In genomic region chr14:61355892-61356325, GRCh38 we compare ENCODE assay signal across 8 cellular contexts. TPM values are rescaled to one million over a fixed set of nuclear protein-coding genes. Genes with fewer than 3 reads are reported as not detected.
A peak's percentile ranks its signal among the peaks of the same experiment; 100 is the strongest.
DNase-seq lines count a peak whose midpoint lies in the region; ATAC-seq, FAIRE-seq and TF ChIP-seq lines count a peak whose summit lies in the region.

No MANE protein-coding gene starts in this region.

- TF ChIP-seq CTCF in RWPE1 (conservative IDR thresholded peaks at IDR 0.05; ENCODE audit: low read depth) (no peak), bronchial epithelial cell (IDR thresholded peaks at IDR 0.05; ENCODE audit: insufficient read depth, low read length, severe bottlenecking) (no peak), lower leg skin (IDR thresholded peaks at IDR 0.05) (no peak), GM10248 (IDR thresholded peaks at IDR 0.05; ENCODE audit: control extremely low read depth, extremely low read depth, low read depth, missing control alignments) (no peak)

- WGBS in lower leg skin, 2 donors, result 15 to 30% methylated on average over 6 of the region's 6 CpGs

- POLR2A ChIA-PET in RWPE1 (lab: Yijun Ruan, JAX; ENCODE audit: low non-redundant PET), result no interaction called here
- POLR2A ChIA-PET in GM10248 (lab: Yijun Ruan, JAX), result no interaction called here

- intact Hi-C loops in lower leg skin (cut with DNase I; ENCODE audit: low total_unique reads), result no loop called here

- peak overlapping the region; percentile 69 for H3K27ac ChIP-seq in RWPE1

- H3K36me3 ChIP-seq in bronchial epithelial cell (ENCODE audit: control insufficient read depth, insufficient read depth, low read length), result no peaks in the 10 kb centered on the region

- CTCF ChIA-PET in RWPE1 (lab: Yijun Ruan, JAX) (no interaction called here), GM10248 (lab: Yijun Ruan, JAX) (interaction anchor here (1.3 kb wide), 1 partner anchor 17 kb away, joined by 3 read pairs; no protein-coding TSS in a partner anchor)

- H3K4me3 ChIP-seq in bronchial epithelial cell (ENCODE audit: low read depth, low read length) (no peak overlapping the region), lower leg skin (ENCODE audit: low read depth, poor library complexity, severe bottlenecking) (no peak overlapping the region)

- H3K27me3 ChIP-seq in bronchial epithelial cell (ENCODE audit: control insufficient read depth, insufficient read depth, low read length), result no peaks in the 10 kb centered on the region

- DNase-seq in EL, result peak; percentile 76
- DNase-seq in RWPE1 (ENCODE audit: low spot score), result peak; percentile 91
- DNase-seq in bronchial epithelial cell (ENCODE audit: low read depth), result peak; percentile 99
- DNase-seq in lower leg skin (ENCODE audit: low spot score in 2 of 2), result peak; percentile 85 to 90
- no peak for DNase-seq in NCI-H1092 treated with DMSO at 0.1 percent for 48 hours (lab: John Stamatoyannopoulos, UW)
- DNase-seq in GM10248 (ENCODE audit: extremely low spot score), result no peak
- no peak for DNase-seq in D341Med (ENCODE audit: low spot score)

- FAIRE-seq in bronchial epithelial cell (lab: Jason Lieb, UNC), result peak; percentile 28

- no peak for TF ChIP-seq POLR2A in lower leg skin (IDR thresholded peaks at IDR 0.05)

- no peak for ATAC-seq in HG02970 (IDR thresholded peaks at IDR 0.05; ENCODE audit: low FRiP score, unreplicated experiment)

RNA-seq across cellular contexts. Expression of gene PRKCH, which starts 34.5 kb away (rescaled TPM):
- total RNA-seq in bronchial epithelial cell (24.5 and 52.6 TPM in 2 replicates), lower leg skin (100 to 1,000 TPM in 1 of 4 donors, 10 to 100 TPM in 3; 57.3 to 103 (median 66.7) TPM)

Comparison
In these comparisons a context has a peak if more than half of its experiments do, and no peak if none do; other contexts are left out.
1. DNase-seq: peak in EL (single experiment), RWPE1 (single experiment), bronchial epithelial cell (single experiment) and lower leg skin (2 of 2); none in NCI-H1092 treated with DMSO at 0.1 percent for 48 hours (single experiment), GM10248 (single experiment) and D341Med (single experiment).